ENCODE assay signal across 8 cellular contexts in the genomic region with DNA sequence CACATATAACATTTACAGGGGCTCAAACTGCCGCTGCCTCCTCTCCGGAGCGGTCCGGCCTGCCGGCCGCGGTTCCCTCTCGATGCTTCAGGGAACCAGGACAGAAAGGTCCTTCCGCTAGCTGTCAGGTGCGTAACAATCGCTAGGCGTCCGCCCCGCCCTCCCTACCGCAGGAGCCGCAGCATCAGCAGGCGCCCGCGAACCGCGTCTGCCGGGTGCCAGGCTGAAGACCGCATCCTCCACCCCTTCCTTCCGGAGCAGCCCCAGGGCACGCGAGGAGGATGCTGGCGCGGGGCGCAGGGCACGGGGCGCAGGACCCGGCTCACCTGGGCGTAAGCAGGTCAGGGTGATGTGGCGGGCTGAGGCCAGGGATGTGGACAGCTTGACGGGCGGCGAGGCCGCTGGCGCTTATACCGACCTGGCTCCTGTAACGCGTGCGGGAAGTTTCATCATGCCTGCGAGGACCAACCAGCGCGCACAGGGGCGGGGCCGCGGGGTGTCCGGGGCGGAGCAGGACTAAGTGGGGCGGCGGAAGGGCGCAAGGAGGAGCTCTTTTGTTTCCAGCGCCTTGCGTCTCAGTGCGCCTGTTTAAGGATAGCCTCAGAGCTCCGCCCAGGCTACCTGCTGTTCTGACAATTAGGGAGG. TPM values are rescaled to one million over a fixed set of nuclear protein-coding genes. Genes with fewer than 3 reads are reported as not detected.
DNase-seq lines count a peak whose midpoint lies in the region; ATAC-seq and TF ChIP-seq lines count a peak whose summit lies in the region.

A gene with protein sequence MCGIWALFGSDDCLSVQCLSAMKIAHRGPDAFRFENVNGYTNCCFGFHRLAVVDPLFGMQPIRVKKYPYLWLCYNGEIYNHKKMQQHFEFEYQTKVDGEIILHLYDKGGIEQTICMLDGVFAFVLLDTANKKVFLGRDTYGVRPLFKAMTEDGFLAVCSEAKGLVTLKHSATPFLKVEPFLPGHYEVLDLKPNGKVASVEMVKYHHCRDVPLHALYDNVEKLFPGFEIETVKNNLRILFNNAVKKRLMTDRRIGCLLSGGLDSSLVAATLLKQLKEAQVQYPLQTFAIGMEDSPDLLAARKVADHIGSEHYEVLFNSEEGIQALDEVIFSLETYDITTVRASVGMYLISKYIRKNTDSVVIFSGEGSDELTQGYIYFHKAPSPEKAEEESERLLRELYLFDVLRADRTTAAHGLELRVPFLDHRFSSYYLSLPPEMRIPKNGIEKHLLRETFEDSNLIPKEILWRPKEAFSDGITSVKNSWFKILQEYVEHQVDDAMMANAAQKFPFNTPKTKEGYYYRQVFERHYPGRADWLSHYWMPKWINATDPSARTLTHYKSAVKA (minus strand): TSS at position 384 of the 645 bp plus-strand sequence. CDS start 3,252 bp downstream, outside the sequence.

- H3K9me3 Mint-ChIP-seq in Caco-2 (ENCODE audit: unreplicated experiment) (no peaks in the 10 kb centered on the region), endothelial cell (ENCODE audit: unreplicated experiment) (no peaks in the 10 kb centered on the region), mesothelial cell of epicardium (no peaks in the 10 kb centered on the region)

- TF ChIP-seq CTCF in Caco-2 (IDR thresholded peaks at IDR 0.05; ENCODE audit: insufficient read depth in 1 of 2, low read depth in 1 of 2, low read length in 1 of 2, severe bottlenecking in 1 of 2, unreplicated experiment in 1 of 2) (no peak), OCI-LY1 (IDR thresholded peaks at IDR 0.05; ENCODE audit: low read length) (0 out of 2 replicates have a peak, but pooled peaks have one; percentile 4), endothelial cell (IDR thresholded peaks at IDR 0.05; ENCODE audit: unreplicated experiment) (no peak), mesothelial cell of epicardium (IDR thresholded peaks at IDR 0.05; ENCODE audit: unreplicated experiment) (no peak)

- no peaks in the 10 kb centered on the region for H3K27me3 ChIP-seq in Caco-2 (replicated peaks; ENCODE audit: control insufficient read depth, insufficient read depth, low read length)
- no peaks in the 10 kb centered on the region for H3K27me3 ChIP-seq in OCI-LY1 (ENCODE audit: insufficient read depth, low read length)

- no peaks in the 10 kb centered on the region for H3F3A ChIP-seq in OCI-LY1 (ENCODE audit: insufficient read depth, low read length)

- DNase-seq in Caco-2 (peak; percentile 96 to 98), HUDEP-2 (lab: John Stamatoyannopoulos, UW; ENCODE audit: unreplicated experiment in 76 of 76) (peak; percentile 16 to 94 (median 88)), endothelial cell (ENCODE audit: low spot score) (peak; percentile 84), mesothelial cell of epicardium (ENCODE audit: low spot score in 2 of 2, unreplicated experiment in 2 of 2) (peak; percentile 81 to 88)
- peak; percentile 89 for DNase-seq in activated CD8-positive, alpha-beta memory T cell treated with anti-CD3 and anti-CD28 coated beads, Interleukin-2, amount 50 U/mL, for 4 hours
- DNase-seq in stimulated activated CD8-positive, alpha-beta memory T cell treated with anti-CD3 and anti-CD28 coated beads, Interleukin-15, amount 100 ng/mL, for 4 hours (ENCODE audit: low read depth in 2 of 2): peak; percentile 72 to 81

- H3K36me3 ChIP-seq in Caco-2 (ENCODE audit: control insufficient read depth, insufficient read depth, low read length) (no peaks in the 10 kb centered on the region), OCI-LY1 (ENCODE audit: insufficient read depth, low read length) (peaks cover 19% of the 10 kb centered on the region)

- H3K27me3 Mint-ChIP-seq in Caco-2 (ENCODE audit: insufficient read depth, unreplicated experiment): no peaks in the 10 kb centered on the region
- H3K27me3 Mint-ChIP-seq in endothelial cell (ENCODE audit: unreplicated experiment): peaks cover 3% of the 10 kb centered on the region
- H3K27me3 Mint-ChIP-seq in mesothelial cell of epicardium (ENCODE audit: low read depth): peaks cover 22% of the 10 kb centered on the region

- peak within 1 kb of the TSS; percentile 91 for H3K4me3 Mint-ChIP-seq in Caco-2 (ENCODE audit: unreplicated experiment)
- peak within 1 kb of the TSS; percentile 79 for H3K4me3 Mint-ChIP-seq in endothelial cell (ENCODE audit: unreplicated experiment)
- H3K4me3 Mint-ChIP-seq in mesothelial cell of epicardium: peak within 1 kb of the TSS; percentile 79

- H4K20me1 ChIP-seq in OCI-LY1 (ENCODE audit: insufficient read depth, low read length): no peaks in the 10 kb centered on the region

- no TSS peak for BruUV-seq in Caco-2 (replicated peaks; lab: Mats Ljungman, UMichigan)

- peak; percentile 100 for ATAC-seq in GM21390 (IDR thresholded peaks at IDR 0.05; ENCODE audit: unreplicated experiment)

- H3K27ac Mint-ChIP-seq in Caco-2 (ENCODE audit: unreplicated experiment): peak within 1 kb of the TSS; percentile 92
- no peak within 1 kb of the TSS for H3K27ac Mint-ChIP-seq in endothelial cell (ENCODE audit: unreplicated experiment)
- peak within 1 kb of the TSS; percentile 79 for H3K27ac Mint-ChIP-seq in mesothelial cell of epicardium

- peak within 1 kb of the TSS; percentile 71 for H3K9ac ChIP-seq in OCI-LY1 (ENCODE audit: low read length)

- H3K36me3 Mint-ChIP-seq in Caco-2 (ENCODE audit: insufficient read depth, unreplicated experiment) (peaks cover 48% of the 10 kb centered on the region), endothelial cell (ENCODE audit: low read depth, unreplicated experiment) (no peaks in the 10 kb centered on the region), mesothelial cell of epicardium (no peaks in the 10 kb centered on the region)

- peak within 1 kb of the TSS; percentile 70 for H3K4me2 ChIP-seq in OCI-LY1 (ENCODE audit: low read length)

- POLR2A ChIA-PET in Caco-2 (lab: Charles Lee): interaction anchor here (0.5 to 1.2 kb wide), 9 partner anchors 8 to 755 kb away, joined by 3 to 7 read pairs (median 3); a partner anchor contains a TSS

- H3K9me3 ChIP-seq in Caco-2 (no peaks in the 10 kb centered on the region), OCI-LY1 (ENCODE audit: low read length) (no peaks in the 10 kb centered on the region)

- H3K4me1 ChIP-seq in Caco-2 (no peaks in the 10 kb centered on the region), OCI-LY1 (ENCODE audit: insufficient read depth, low read length, severe bottlenecking) (peaks cover 21% of the 10 kb centered on the region)

- CTCF ChIA-PET in Caco-2 (lab: Charles Lee): interaction anchor here (0.6 to 1.5 kb wide), 4 partner anchors 141 to 768 kb away, joined by 3 to 14 read pairs (median 4); no protein-coding TSS in a partner anchor

- H3K27ac ChIP-seq in OCI-LY1 (ENCODE audit: low read depth, low read length, poor library complexity, severe bottlenecking): peak within 1 kb of the TSS; percentile 73

- intact Hi-C loops in Caco-2 (cut with micrococcal nuclease; ENCODE audit: unreplicated experiment): loop anchor here (1.0 to 5.0 kb wide), 6 partner anchors 40 to 1570 kb away; no protein-coding TSS in a partner anchor

- peaks cover 8% of the 10 kb centered on the region for H3K79me2 ChIP-seq in OCI-LY1 (ENCODE audit: insufficient read depth, low read length)

- H3K4me3 ChIP-seq in Caco-2 (ENCODE audit: low read depth, low read length) (peak within 1 kb of the TSS; percentile 97), OCI-LY1 (ENCODE audit: low read depth, low read length, poor library complexity, severe bottlenecking) (peak within 1 kb of the TSS; percentile 72)

- H3K9me2 ChIP-seq in OCI-LY1 (ENCODE audit: low read depth, low read length): no peaks in the 10 kb centered on the region

- H3K4me1 Mint-ChIP-seq in Caco-2 (ENCODE audit: low read depth, unreplicated experiment): peaks cover 6% of the 10 kb centered on the region
- H3K4me1 Mint-ChIP-seq in endothelial cell (ENCODE audit: unreplicated experiment): peaks cover 3% of the 10 kb centered on the region
- H3K4me1 Mint-ChIP-seq in mesothelial cell of epicardium: peaks cover 8% of the 10 kb centered on the region

- H2AFZ ChIP-seq in OCI-LY1 (ENCODE audit: low read length): peak within 1 kb of the TSS; percentile 94

RNA-seq across cellular contexts. Expression of the gene that starts here (rescaled TPM):
- total RNA-seq in Caco-2 (2022): 295 and 374 TPM in 2 replicates
- total RNA-seq in endothelial cell (ENCODE audit: unreplicated experiment): 7.1 TPM
- total RNA-seq in mesothelial cell of epicardium: 26.1 to 27.5 TPM (median 26.8 TPM) in 3 replicates

Comparison
In these comparisons a context has a peak if more than half of its experiments do, and no peak if none do; other contexts are left out.
1. Peak in every context shown above with its lines: DNase-seq, ATAC-seq, H3K4me3 ChIP-seq and H3K27ac ChIP-seq.
2. RNA of the gene that starts here (total RNA-seq): 295 to 374 TPM in Caco-2; 26.1 to 27.5 TPM in mesothelial cell of epicardium and 7.1 TPM in endothelial cell (single experiment); every median in the first group is over 10 times any median in the second.